In genomic region chr20:2470432-2471193, GRCh38 we compare ENCODE assay signal across 8 cellular contexts. TPM values are rescaled to one million over a fixed set of nuclear protein-coding genes. Genes with fewer than 3 reads are reported as not detected.
DNase-seq lines count a peak whose midpoint lies in the region; ATAC-seq and TF ChIP-seq lines count a peak whose summit lies in the region.

TSS of gene SNRPB (minus strand) at chr20:2470789. CDS start at chr20:2470690, 99 bp downstream.

- peak within 1 kb of the TSS; percentile 79 to 95 for H3K9ac ChIP-seq in colonic mucosa (ENCODE audit: low read depth in 2 of 2, low read length in 2 of 2)

- peaks cover 40% of the 10 kb centered on the region for H3K36me3 ChIP-seq in BE2C
- no peaks in the 10 kb centered on the region for H3K36me3 ChIP-seq in colonic mucosa

- H3K4me1 ChIP-seq in BE2C (no peaks in the 10 kb centered on the region; the same call in 1 of the 2 replicates), colonic mucosa (peaks cover 7% of the 10 kb centered on the region)

- TF ChIP-seq CTCF in BE2C (IDR thresholded peaks at IDR 0.05; ENCODE audit: low read depth, low read length): no peak
- TF ChIP-seq CTCF in colonic mucosa (IDR thresholded peaks at IDR 0.05): no peak

- H3K27me3 ChIP-seq in BE2C (no peaks in the 10 kb centered on the region), colonic mucosa (no peaks in the 10 kb centered on the region), layer of hippocampus (ENCODE audit: control insufficient read depth, insufficient read depth, low read length) (no peaks in the 10 kb centered on the region)

- H3K4me3 ChIP-seq in BE2C (ENCODE audit: low read depth, low read length) (peak within 1 kb of the TSS; percentile 87), colonic mucosa (peak within 1 kb of the TSS; percentile 96)

- DNase-seq in BE2C: peak; percentile 91
- DNase-seq in GM19240 (ENCODE audit: insufficient read length, low spot score): peak; percentile 94
- DNase-seq in NCI-H526 (lab: John Stamatoyannopoulos, UW): peak; percentile 98 to 99
- peak; percentile 98 for DNase-seq in activated CD4-positive, alpha-beta T cell treated with anti-CD3 and anti-CD28 coated beads for 48 hours
- peak; percentile 98 for DNase-seq in colonic mucosa
- peak; percentile 92 to 94 for DNase-seq in stimulated activated CD4-positive, alpha-beta T cell treated with anti-CD3 and anti-CD28 coated beads, Interleukin-1b, Interleukin-23, amount 100 ng/mL, for 4 hours (ENCODE audit: low read depth in 2 of 2)

- peak within 1 kb of the TSS; percentile 94 for H3K27ac ChIP-seq in colonic mucosa
- peak within 1 kb of the TSS; percentile 88 for H3K27ac ChIP-seq in layer of hippocampus (ENCODE audit: low read depth, low read length)

- H3K9me3 ChIP-seq in BE2C: no peaks in the 10 kb centered on the region
- no peaks in the 10 kb centered on the region for H3K9me3 ChIP-seq in colonic mucosa

- intact Hi-C loops in colonic mucosa (cut with DNase I): no loop called here

- ATAC-seq in HG03460 (IDR thresholded peaks at IDR 0.05; ENCODE audit: unreplicated experiment): peak; percentile 96

RNA-seq across cellular contexts. Expression of gene SNRPB, which starts in this region (rescaled TPM):
- polyA plus RNA-seq in BE2C (2012; ENCODE audit: insufficient read depth, insufficient read length, low read depth): 215 TPM
- total RNA-seq in colonic mucosa: 100 to 1,000 TPM; 150 to 311 TPM

Comparison
In these comparisons a context has a peak if more than half of its experiments do, and no peak if none do; other contexts are left out.
1. Peak in every context shown above with its lines: DNase-seq, ATAC-seq, H3K4me3 ChIP-seq and H3K27ac ChIP-seq.